ENCODE assay signal across 1 cellular context in the genomic region with DNA sequence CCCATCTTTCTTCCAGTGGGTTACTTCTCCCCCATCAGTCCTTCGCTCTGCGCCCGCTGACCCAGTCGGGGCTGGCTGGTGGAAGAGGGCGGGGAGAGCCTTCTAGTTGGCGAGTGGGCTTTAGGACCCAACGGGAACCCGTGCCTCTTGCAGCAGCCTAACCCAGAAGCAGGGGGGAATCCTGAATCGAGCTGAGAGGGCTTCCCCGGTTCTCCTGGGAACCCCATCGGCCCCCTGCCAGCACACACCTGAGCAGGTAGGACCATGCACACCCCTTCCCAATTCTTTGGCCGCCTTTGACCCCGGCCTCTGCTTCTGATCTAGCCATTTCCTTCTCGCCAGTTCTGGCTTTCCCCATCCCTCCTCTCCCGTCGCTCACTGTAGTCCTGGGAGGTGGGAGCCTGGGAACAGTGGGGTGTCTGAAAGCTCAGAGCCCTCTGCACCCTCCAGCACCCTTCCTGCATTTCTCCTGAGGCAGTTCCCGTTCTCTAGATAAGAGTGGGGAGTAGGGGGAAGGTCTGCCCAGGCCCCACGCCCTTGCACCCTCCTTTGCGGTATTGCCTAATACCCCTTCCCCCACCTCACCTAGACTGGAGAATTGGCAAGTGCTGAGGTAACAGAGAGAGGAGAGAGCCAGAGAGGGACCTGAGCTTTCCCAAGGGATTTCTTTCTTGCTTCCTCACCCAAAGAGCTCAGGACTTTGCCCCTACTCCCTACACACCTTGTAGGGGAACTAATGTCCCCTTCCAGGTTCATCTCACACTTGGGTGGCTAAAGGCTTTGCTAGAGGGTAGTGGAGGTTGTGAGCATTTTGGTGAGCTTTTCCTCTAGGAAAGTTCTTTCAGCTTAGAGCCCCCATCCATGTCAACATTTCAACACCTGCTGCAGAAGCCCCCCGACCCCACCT.
TF ChIP-seq lines count a peak whose summit lies in the region.

TSS of gene RARA (plus strand) at position 150 of the 907 bp plus-strand sequence. CDS start 22,039 bp downstream, outside the sequence.

TF ChIP-seq in HepG2, 621 proteins besides CTCF, POLR2A, EP300 and RAD21 (continued from another document and continues in another):
- TF ChIP-seq, protein P1, sequence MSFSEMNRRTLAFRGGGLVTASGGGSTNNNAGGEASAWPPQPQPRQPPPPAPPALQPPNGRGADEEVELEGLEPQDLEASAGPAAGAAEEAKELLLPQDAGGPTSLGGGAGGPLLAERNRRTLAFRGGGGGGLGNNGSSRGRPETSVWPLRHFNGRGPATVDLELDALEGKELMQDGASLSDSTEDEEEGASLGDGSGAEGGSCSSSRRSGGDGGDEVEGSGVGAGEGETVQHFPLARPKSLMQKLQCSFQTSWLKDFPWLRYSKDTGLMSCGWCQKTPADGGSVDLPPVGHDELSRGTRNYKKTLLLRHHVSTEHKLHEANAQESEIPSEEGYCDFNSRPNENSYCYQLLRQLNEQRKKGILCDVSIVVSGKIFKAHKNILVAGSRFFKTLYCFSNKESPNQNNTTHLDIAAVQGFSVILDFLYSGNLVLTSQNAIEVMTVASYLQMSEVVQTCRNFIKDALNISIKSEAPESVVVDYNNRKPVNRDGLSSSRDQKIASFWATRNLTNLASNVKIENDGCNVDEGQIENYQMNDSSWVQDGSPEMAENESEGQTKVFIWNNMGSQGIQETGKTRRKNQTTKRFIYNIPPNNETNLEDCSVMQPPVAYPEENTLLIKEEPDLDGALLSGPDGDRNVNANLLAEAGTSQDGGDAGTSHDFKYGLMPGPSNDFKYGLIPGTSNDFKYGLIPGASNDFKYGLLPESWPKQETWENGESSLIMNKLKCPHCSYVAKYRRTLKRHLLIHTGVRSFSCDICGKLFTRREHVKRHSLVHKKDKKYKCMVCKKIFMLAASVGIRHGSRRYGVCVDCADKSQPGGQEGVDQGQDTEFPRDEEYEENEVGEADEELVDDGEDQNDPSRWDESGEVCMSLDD (CRISPR knock-in tag; IDR thresholded peaks at IDR 0.05; ENCODE audit: borderline replicate concordance) = no peak
- peak; percentile 54; the same call in 1 of the 2 replicates for TF ChIP-seq MEF2D (CRISPR knock-in tag; IDR thresholded peaks at IDR 0.05)
- TF ChIP-seq ZNF768 (CRISPR knock-in tag; IDR thresholded peaks at IDR 0.05) = peak; percentile 86; the same call in 1 of the 2 replicates
- no peak for TF ChIP-seq ZNF670 (CRISPR knock-in tag; IDR thresholded peaks at IDR 0.05; ENCODE audit: borderline replicate concordance)
- peak; percentile 49; the same call in 1 of the 2 replicates for TF ChIP-seq POLR2G (IDR thresholded peaks at IDR 0.05; ENCODE audit: low read depth, low read length)
- no peak for TF ChIP-seq ZNF10 (CRISPR knock-in tag; IDR thresholded peaks at IDR 0.05; ENCODE audit: borderline replicate concordance, low read depth)
- peak; percentile 97 for TF ChIP-seq ZSCAN25 (CRISPR knock-in tag; IDR thresholded peaks at IDR 0.05)
- TF ChIP-seq, protein P2, sequence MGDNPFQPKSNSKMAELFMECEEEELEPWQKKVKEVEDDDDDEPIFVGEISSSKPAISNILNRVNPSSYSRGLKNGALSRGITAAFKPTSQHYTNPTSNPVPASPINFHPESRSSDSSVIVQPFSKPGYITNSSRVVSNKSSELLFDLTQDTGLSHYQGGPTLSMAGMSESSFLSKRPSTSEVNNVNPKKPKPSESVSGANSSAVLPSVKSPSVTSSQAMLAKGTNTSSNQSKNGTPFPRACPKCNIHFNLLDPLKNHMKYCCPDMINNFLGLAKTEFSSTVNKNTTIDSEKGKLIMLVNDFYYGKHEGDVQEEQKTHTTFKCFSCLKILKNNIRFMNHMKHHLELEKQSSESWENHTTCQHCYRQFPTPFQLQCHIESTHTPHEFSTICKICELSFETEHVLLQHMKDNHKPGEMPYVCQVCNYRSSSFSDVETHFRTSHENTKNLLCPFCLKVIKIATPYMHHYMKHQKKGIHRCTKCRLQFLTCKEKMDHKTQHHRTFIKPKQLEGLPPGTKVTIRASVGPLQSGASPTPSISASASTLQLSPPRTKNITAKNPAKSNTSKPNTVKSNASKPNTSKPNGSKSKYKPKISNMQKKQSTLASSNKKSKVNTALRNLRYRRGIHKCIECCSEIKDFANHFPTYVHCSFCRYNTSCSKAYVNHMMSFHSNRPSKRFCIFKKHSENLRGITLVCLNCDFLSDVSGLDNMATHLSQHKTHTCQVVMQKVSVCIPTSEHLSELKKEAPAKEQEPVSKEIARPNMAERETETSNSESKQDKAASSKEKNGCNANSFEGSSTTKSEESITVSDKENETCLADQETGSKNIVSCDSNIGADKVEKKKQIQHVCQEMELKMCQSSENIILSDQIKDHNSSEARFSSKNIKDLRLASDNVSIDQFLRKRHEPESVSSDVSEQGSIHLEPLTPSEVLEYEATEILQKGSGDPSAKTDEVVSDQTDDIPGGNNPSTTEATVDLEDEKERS (CRISPR knock-in tag; IDR thresholded peaks at IDR 0.05) = peak; percentile 58; the same call in 1 of the 2 replicates
- 0 out of 2 replicates have a peak, but pooled peaks have one; percentile 32 for TF ChIP-seq ZNF564 (CRISPR knock-in tag; IDR thresholded peaks at IDR 0.05)
- no peak for TF ChIP-seq FOXP4 (CRISPR knock-in tag; IDR thresholded peaks at IDR 0.05)
- peak; percentile 76; the same call in 1 of the 2 replicates for TF ChIP-seq AHR (CRISPR knock-in tag; IDR thresholded peaks at IDR 0.05)
- TF ChIP-seq, protein P3, sequence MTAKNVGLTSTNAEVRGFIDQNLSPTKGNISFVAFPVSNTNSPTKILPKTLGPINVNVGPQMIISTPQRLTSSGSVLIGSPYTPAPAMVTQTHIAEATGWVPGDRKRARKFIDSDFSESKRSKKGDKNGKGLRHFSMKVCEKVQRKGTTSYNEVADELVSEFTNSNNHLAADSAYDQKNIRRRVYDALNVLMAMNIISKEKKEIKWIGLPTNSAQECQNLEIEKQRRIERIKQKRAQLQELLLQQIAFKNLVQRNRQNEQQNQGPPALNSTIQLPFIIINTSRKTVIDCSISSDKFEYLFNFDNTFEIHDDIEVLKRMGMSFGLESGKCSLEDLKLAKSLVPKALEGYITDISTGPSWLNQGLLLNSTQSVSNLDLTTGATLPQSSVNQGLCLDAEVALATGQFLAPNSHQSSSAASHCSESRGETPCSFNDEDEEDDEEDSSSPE (CRISPR knock-in tag; IDR thresholded peaks at IDR 0.05) = 0 out of 2 replicates have a peak, but pooled peaks have one; percentile 13
- peak; percentile 63; the same call in 1 of the 2 replicates for TF ChIP-seq ZBTB42 (CRISPR knock-in tag; IDR thresholded peaks at IDR 0.05)
- TF ChIP-seq, protein P4, sequence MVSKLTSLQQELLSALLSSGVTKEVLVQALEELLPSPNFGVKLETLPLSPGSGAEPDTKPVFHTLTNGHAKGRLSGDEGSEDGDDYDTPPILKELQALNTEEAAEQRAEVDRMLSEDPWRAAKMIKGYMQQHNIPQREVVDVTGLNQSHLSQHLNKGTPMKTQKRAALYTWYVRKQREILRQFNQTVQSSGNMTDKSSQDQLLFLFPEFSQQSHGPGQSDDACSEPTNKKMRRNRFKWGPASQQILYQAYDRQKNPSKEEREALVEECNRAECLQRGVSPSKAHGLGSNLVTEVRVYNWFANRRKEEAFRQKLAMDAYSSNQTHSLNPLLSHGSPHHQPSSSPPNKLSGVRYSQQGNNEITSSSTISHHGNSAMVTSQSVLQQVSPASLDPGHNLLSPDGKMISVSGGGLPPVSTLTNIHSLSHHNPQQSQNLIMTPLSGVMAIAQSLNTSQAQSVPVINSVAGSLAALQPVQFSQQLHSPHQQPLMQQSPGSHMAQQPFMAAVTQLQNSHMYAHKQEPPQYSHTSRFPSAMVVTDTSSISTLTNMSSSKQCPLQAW (CRISPR knock-in tag; IDR thresholded peaks at IDR 0.05) = peak; percentile 63; the same call in 1 of the 2 replicates
- no peak for TF ChIP-seq ZNF180 (CRISPR knock-in tag; IDR thresholded peaks at IDR 0.05; ENCODE audit: borderline replicate concordance, low read depth)
- peak; percentile 46; the same call in 1 of the 2 replicates for TF ChIP-seq GABPB1 (CRISPR knock-in tag; IDR thresholded peaks at IDR 0.05)
- TF ChIP-seq, protein P5, sequence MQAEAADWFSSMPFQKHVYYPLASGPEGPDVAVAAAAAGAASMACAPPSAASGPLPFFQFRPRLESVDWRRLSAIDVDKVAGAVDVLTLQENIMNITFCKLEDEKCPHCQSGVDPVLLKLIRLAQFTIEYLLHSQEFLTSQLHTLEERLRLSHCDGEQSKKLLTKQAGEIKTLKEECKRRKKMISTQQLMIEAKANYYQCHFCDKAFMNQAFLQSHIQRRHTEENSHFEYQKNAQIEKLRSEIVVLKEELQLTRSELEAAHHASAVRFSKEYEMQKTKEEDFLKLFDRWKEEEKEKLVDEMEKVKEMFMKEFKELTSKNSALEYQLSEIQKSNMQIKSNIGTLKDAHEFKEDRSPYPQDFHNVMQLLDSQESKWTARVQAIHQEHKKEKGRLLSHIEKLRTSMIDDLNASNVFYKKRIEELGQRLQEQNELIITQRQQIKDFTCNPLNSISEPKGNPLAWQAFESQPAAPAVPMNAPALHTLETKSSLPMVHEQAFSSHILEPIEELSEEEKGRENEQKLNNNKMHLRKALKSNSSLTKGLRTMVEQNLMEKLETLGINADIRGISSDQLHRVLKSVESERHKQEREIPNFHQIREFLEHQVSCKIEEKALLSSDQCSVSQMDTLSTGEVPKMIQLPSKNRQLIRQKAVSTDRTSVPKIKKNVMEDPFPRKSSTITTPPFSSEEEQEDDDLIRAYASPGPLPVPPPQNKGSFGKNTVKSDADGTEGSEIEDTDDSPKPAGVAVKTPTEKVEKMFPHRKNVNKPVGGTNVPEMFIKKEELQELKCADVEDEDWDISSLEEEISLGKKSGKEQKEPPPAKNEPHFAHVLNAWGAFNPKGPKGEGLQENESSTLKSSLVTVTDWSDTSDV (CRISPR knock-in tag; IDR thresholded peaks at IDR 0.05) = peak; percentile 12; the same call in 1 of the 2 replicates
- TF ChIP-seq ZZZ3 (CRISPR knock-in tag; IDR thresholded peaks at IDR 0.05; ENCODE audit: borderline replicate concordance) = no peak
- TF ChIP-seq NFE2L2 (IDR thresholded peaks at IDR 0.05; ENCODE audit: low read length) = no peak; the same call in 1 of the 2 replicates
- no peak for TF ChIP-seq NFE2 (CRISPR knock-in tag; IDR thresholded peaks at IDR 0.05)
- peak; percentile 55; the same call in 1 of the 2 replicates for TF ChIP-seq PITX1 (CRISPR knock-in tag; IDR thresholded peaks at IDR 0.05)
- TF ChIP-seq, protein P6, sequence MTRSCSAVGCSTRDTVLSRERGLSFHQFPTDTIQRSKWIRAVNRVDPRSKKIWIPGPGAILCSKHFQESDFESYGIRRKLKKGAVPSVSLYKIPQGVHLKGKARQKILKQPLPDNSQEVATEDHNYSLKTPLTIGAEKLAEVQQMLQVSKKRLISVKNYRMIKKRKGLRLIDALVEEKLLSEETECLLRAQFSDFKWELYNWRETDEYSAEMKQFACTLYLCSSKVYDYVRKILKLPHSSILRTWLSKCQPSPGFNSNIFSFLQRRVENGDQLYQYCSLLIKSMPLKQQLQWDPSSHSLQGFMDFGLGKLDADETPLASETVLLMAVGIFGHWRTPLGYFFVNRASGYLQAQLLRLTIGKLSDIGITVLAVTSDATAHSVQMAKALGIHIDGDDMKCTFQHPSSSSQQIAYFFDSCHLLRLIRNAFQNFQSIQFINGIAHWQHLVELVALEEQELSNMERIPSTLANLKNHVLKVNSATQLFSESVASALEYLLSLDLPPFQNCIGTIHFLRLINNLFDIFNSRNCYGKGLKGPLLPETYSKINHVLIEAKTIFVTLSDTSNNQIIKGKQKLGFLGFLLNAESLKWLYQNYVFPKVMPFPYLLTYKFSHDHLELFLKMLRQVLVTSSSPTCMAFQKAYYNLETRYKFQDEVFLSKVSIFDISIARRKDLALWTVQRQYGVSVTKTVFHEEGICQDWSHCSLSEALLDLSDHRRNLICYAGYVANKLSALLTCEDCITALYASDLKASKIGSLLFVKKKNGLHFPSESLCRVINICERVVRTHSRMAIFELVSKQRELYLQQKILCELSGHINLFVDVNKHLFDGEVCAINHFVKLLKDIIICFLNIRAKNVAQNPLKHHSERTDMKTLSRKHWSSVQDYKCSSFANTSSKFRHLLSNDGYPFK (CRISPR knock-in tag; IDR thresholded peaks at IDR 0.05; ENCODE audit: borderline replicate concordance) = peak; percentile 37; the same call in 1 of the 2 replicates
- TF ChIP-seq ZNF704 (CRISPR knock-in tag; IDR thresholded peaks at IDR 0.05; ENCODE audit: borderline replicate concordance) = 0 out of 2 replicates have a peak, but pooled peaks have one; percentile 32
- TF ChIP-seq ZBTB7A (CRISPR knock-in tag; IDR thresholded peaks at IDR 0.05) = peak; percentile 76; the same call in 1 of the 2 replicates
- TF ChIP-seq SOX6 (IDR thresholded peaks at IDR 0.05) = no peak
- peak; percentile 48; the same call in 1 of the 2 replicates for TF ChIP-seq SOX6 (CRISPR knock-in tag; IDR thresholded peaks at IDR 0.05)
- TF ChIP-seq ZNF335 (CRISPR knock-in tag; IDR thresholded peaks at IDR 0.05) = no peak
- TF ChIP-seq ZNF121 (CRISPR knock-in tag; IDR thresholded peaks at IDR 0.05) = no peak
- peak; percentile 30 for TF ChIP-seq ZMYM4 (CRISPR knock-in tag; IDR thresholded peaks at IDR 0.05)
- TF ChIP-seq ZNF3 (CRISPR knock-in tag; IDR thresholded peaks at IDR 0.05) = no peak
- TF ChIP-seq ZNF12 (CRISPR knock-in tag; IDR thresholded peaks at IDR 0.05) = 0 out of 2 replicates have a peak, but pooled peaks have one; percentile 42
- TF ChIP-seq KLF12 (CRISPR knock-in tag; IDR thresholded peaks at IDR 0.05; ENCODE audit: borderline replicate concordance) = no peak
- TF ChIP-seq HDAC1 (CRISPR knock-in tag; IDR thresholded peaks at IDR 0.05) = 0 out of 2 replicates have a peak, but pooled peaks have one; percentile 22
- no peak for TF ChIP-seq ZNF619 (CRISPR knock-in tag; IDR thresholded peaks at IDR 0.05)
- TF ChIP-seq CEBPG (CRISPR knock-in tag; IDR thresholded peaks at IDR 0.05) = peak; percentile 94
